Comparison of ENCODE assay signal across 8 cellular contexts in genomic region chr3:133578548-133579191, GRCh38. TPM values are rescaled to one million over a fixed set of nuclear protein-coding genes. Genes with fewer than 3 reads are reported as not detected.
DNase-seq lines count a peak whose midpoint lies in the region; ATAC-seq and TF ChIP-seq lines count a peak whose summit lies in the region.

No MANE protein-coding gene starts in this region.

- no peaks in the 10 kb centered on the region for H3K9me2 ChIP-seq in GM23338 (ENCODE audit: insufficient read depth)

- H3K4me1 Mint-ChIP-seq in GM23338 = peaks cover 18% of the 10 kb centered on the region
- peaks cover 31% of the 10 kb centered on the region for H3K4me1 Mint-ChIP-seq in activated T-helper 17 cell treated with anti-CD3 and anti-CD28 coated beads, Interleukin-2, amount 50 U/mL, for 72 hours

- H3K27ac ChIP-seq in AG04450 (ENCODE audit: low read depth, low read length) = no peak overlapping the region
- H3K27ac ChIP-seq in GM23338 (ENCODE audit: low read depth) = peak overlapping the region; percentile 17; the same call in 1 of the 2 replicates

- H3K36me3 ChIP-seq in GM23338 (ENCODE audit: insufficient read depth) (peaks cover 65% of the 10 kb centered on the region), kidney epithelial cell (ENCODE audit: control insufficient read depth, insufficient read depth, low read length) (peaks cover 4% of the 10 kb centered on the region)

- peak; percentile 47 for ATAC-seq in GM23338
- no peak for ATAC-seq in activated T-helper 17 cell treated with anti-CD3 and anti-CD28 coated beads, Interleukin-2, amount 50 U/mL, for 72 hours (replicated peaks)

- no peak overlapping the region for H2AFZ ChIP-seq in GM23338

- H3K4me2 ChIP-seq in GM23338 = no peak overlapping the region

- H3K9me3 Mint-ChIP-seq in GM23338 = no peaks in the 10 kb centered on the region
- no peaks in the 10 kb centered on the region for H3K9me3 Mint-ChIP-seq in activated T-helper 17 cell treated with anti-CD3 and anti-CD28 coated beads, Interleukin-2, amount 50 U/mL, for 72 hours

- H3K27me3 ChIP-seq in AG04450 (ENCODE audit: control insufficient read depth, insufficient read depth, low read length) (no peaks in the 10 kb centered on the region), GM23338 (ENCODE audit: insufficient read depth) (no peaks in the 10 kb centered on the region), kidney epithelial cell (ENCODE audit: control insufficient read depth, insufficient read depth, low read length) (no peaks in the 10 kb centered on the region)

- H3K4me3 ChIP-seq in AG04450 (ENCODE audit: low read depth, low read length) = peak overlapping the region; percentile 11; the same call in 1 of the 2 replicates
- H3K4me3 ChIP-seq in GM23338 = no peak overlapping the region
- H3K4me3 ChIP-seq in kidney epithelial cell (ENCODE audit: low read depth, low read length) = no peak overlapping the region

- H3K79me2 ChIP-seq in GM23338 (replicated peaks; ENCODE audit: insufficient read depth) = peaks cover 95% of the 10 kb centered on the region

- DNase-seq in AG04450 (ENCODE audit: low read depth, low spot score) (no peak), GM23338 (ENCODE audit: low spot score) (peak; percentile 64), kidney epithelial cell (ENCODE audit: low read depth) (no peak), NCI-H187 treated with DMSO at 0.1 percent for 48 hours (lab: John Stamatoyannopoulos, UW) (no peak), occipital lobe (lab: John Stamatoyannopoulos, UW) (no peak), GM19238 (ENCODE audit: insufficient read length, low spot score) (no peak), NCI-H146 (lab: John Stamatoyannopoulos, UW) (no peak)

- POLR2A ChIA-PET in AG04450 (lab: Yijun Ruan, JAX) = interaction anchor here (0.7 to 1.2 kb wide), 4 partner anchors 9 to 104 kb away, joined by 3 to 4 read pairs (median 4); partner anchors contain the start of gene TOPBP1

- peaks cover 12% of the 10 kb centered on the region for H3K4me1 ChIP-seq in GM23338 (ENCODE audit: insufficient read depth)

- H3K4me3 Mint-ChIP-seq in GM23338 = no peak overlapping the region
- H3K4me3 Mint-ChIP-seq in activated T-helper 17 cell treated with anti-CD3 and anti-CD28 coated beads, Interleukin-2, amount 50 U/mL, for 72 hours = peak overlapping the region; percentile 92

- H3F3A ChIP-seq in GM23338 (replicated peaks; ENCODE audit: low read depth) = no peaks in the 10 kb centered on the region

- no peaks in the 10 kb centered on the region for H3K27me3 Mint-ChIP-seq in GM23338 (ENCODE audit: insufficient read depth, low read depth, poor library complexity)
- no peaks in the 10 kb centered on the region for H3K27me3 Mint-ChIP-seq in activated T-helper 17 cell treated with anti-CD3 and anti-CD28 coated beads, Interleukin-2, amount 50 U/mL, for 72 hours

- no peak overlapping the region for H3K27ac Mint-ChIP-seq in GM23338
- peak overlapping the region; percentile 74 for H3K27ac Mint-ChIP-seq in activated T-helper 17 cell treated with anti-CD3 and anti-CD28 coated beads, Interleukin-2, amount 50 U/mL, for 72 hours

- peak; percentile 76 for TF ChIP-seq CTCF in AG04450 (IDR thresholded peaks at IDR 0.05; ENCODE audit: low read depth, low read length)
- TF ChIP-seq CTCF in GM23338 (conservative IDR thresholded peaks at IDR 0.05; ENCODE audit: low read depth in 2 of 2) = peak; percentile 58 to 65
- peak; percentile 65 for TF ChIP-seq CTCF in kidney epithelial cell (IDR thresholded peaks at IDR 0.05; ENCODE audit: insufficient read depth, low read length, poor library complexity, severe bottlenecking)

- no peaks in the 10 kb centered on the region for H3K9me3 ChIP-seq in AG04450 (ENCODE audit: control insufficient read depth, insufficient read depth, low read length)

- peaks cover 83% of the 10 kb centered on the region for H3K36me3 Mint-ChIP-seq in GM23338 (ENCODE audit: low read depth)
- peaks cover 94% of the 10 kb centered on the region for H3K36me3 Mint-ChIP-seq in activated T-helper 17 cell treated with anti-CD3 and anti-CD28 coated beads, Interleukin-2, amount 50 U/mL, for 72 hours (ENCODE audit: low read depth)

- peaks cover 80% of the 10 kb centered on the region for H4K20me1 ChIP-seq in GM23338 (replicated peaks; ENCODE audit: insufficient read depth)

- CTCF ChIA-PET in AG04450 (lab: Charles Lee) = interaction anchor here (0.6 to 6.0 kb wide), 38 partner anchors 9 to 852 kb away, joined by 3 to 54 read pairs (median 4); no protein-coding TSS in a partner anchor

TF ChIP-seq in GM23338, 12 proteins besides CTCF, POLR2A, EP300 and RAD21 (continues in another document):
- TF ChIP-seq REST (IDR thresholded peaks at IDR 0.05; ENCODE audit: unreplicated experiment) (no peak), CREB1 (CRISPR knock-in tag; IDR thresholded peaks at IDR 0.05; ENCODE audit: low read depth) (no peak), NANOG (IDR thresholded peaks at IDR 0.05; ENCODE audit: borderline replicate concordance) (no peak)

RNA-seq across cellular contexts. Expression of gene CDV3, which starts 5.2 kb away (rescaled TPM):
- 131 and 164 TPM in 2 replicates for polyA plus RNA-seq in AG04450 (2011; rRNA removed)
- 81.9 and 122 TPM in 2 replicates for polyA minus RNA-seq in AG04450 (2011; rRNA and poly(A)+ RNA removed)
- total RNA-seq in GM23338 (2014; rRNA removed; shearing (Covaris generic)) = 119 TPM in 2 replicates
- polyA plus RNA-seq in GM23338 (2016; fragmentation: Nextera tagmentation; extraction: Ambion mirVana) = 36.6 and 44.1 TPM in 2 replicates
- total RNA-seq in activated T-helper 17 cell treated with anti-CD3 and anti-CD28 coated beads, Interleukin-2, amount 50 U/mL, for 72 hours = 100 to 1,000 TPM; 131 to 245 TPM
- total RNA-seq in kidney epithelial cell = 207 and 244 TPM in 2 replicates
- total RNA-seq in occipital lobe = 117 TPM
